ENCODE assay signal across 1 cellular context in genomic region chr16:4618645-4619418, GRCh38.
TF ChIP-seq lines count a peak whose summit lies in the region.

No MANE protein-coding gene starts in this region.

TF ChIP-seq in HepG2, 621 proteins besides CTCF, POLR2A, EP300 and RAD21 (continued from another document and continues in another):
- TF ChIP-seq SNAPC5 (CRISPR knock-in tag; IDR thresholded peaks at IDR 0.05; ENCODE audit: borderline replicate concordance) (no peak), SSRP1 (CRISPR knock-in tag; IDR thresholded peaks at IDR 0.05) (no peak), ZNF562 (CRISPR knock-in tag; IDR thresholded peaks at IDR 0.05; ENCODE audit: borderline replicate concordance) (no peak), ZNF777 (CRISPR knock-in tag; IDR thresholded peaks at IDR 0.05) (0 out of 2 replicates have a peak, but pooled peaks have one; percentile 20), ZNF333 (CRISPR knock-in tag; IDR thresholded peaks at IDR 0.05; ENCODE audit: borderline replicate concordance) (peak; percentile 34; the same call in 1 of the 2 replicates), ZBTB21 (CRISPR knock-in tag; IDR thresholded peaks at IDR 0.05) (no peak), CSRNP1 (CRISPR knock-in tag; IDR thresholded peaks at IDR 0.05) (0 out of 2 replicates have a peak, but pooled peaks have one; percentile 34), ZNF772 (CRISPR knock-in tag; IDR thresholded peaks at IDR 0.05) (no peak), MIER2 (CRISPR knock-in tag; IDR thresholded peaks at IDR 0.05) (no peak), ZNF180 (CRISPR knock-in tag; IDR thresholded peaks at IDR 0.05; ENCODE audit: borderline replicate concordance, low read depth) (no peak), NFYC (CRISPR knock-in tag; IDR thresholded peaks at IDR 0.05) (no peak), NR2F2 (IDR thresholded peaks at IDR 0.05; ENCODE audit: borderline replicate concordance, low read depth) (no peak), FLYWCH1 (CRISPR knock-in tag; IDR thresholded peaks at IDR 0.05) (no peak), ZNF160 (CRISPR knock-in tag; IDR thresholded peaks at IDR 0.05) (no peak), ZNF3 (CRISPR knock-in tag; IDR thresholded peaks at IDR 0.05) (no peak), RFXAP (CRISPR knock-in tag; IDR thresholded peaks at IDR 0.05; ENCODE audit: borderline replicate concordance) (0 out of 2 replicates have a peak, but pooled peaks have one; percentile 51), ZNF382 (CRISPR knock-in tag; IDR thresholded peaks at IDR 0.05; ENCODE audit: borderline replicate concordance) (no peak), E2F5 (CRISPR knock-in tag; conservative IDR thresholded peaks at IDR 0.05) (no peak), TEAD2 (CRISPR knock-in tag; IDR thresholded peaks at IDR 0.05) (no peak), JDP2 (CRISPR knock-in tag; IDR thresholded peaks at IDR 0.05; ENCODE audit: borderline replicate concordance) (no peak), DZIP1 (CRISPR knock-in tag; IDR thresholded peaks at IDR 0.05) (no peak), SNAI1 (CRISPR knock-in tag; IDR thresholded peaks at IDR 0.05; ENCODE audit: borderline replicate concordance) (no peak), ZBTB38 (CRISPR knock-in tag; IDR thresholded peaks at IDR 0.05) (no peak), ZNF570 (CRISPR knock-in tag; IDR thresholded peaks at IDR 0.05; ENCODE audit: borderline replicate concordance) (no peak), ONECUT2 (CRISPR knock-in tag; IDR thresholded peaks at IDR 0.05) (0 out of 2 replicates have a peak, but pooled peaks have one; percentile 19), ZNF574 (CRISPR knock-in tag; IDR thresholded peaks at IDR 0.05) (no peak), MBD4 (IDR thresholded peaks at IDR 0.05; ENCODE audit: borderline replicate concordance, low read length) (no peak), RBAK (CRISPR knock-in tag; IDR thresholded peaks at IDR 0.05) (no peak), ZNF318 (CRISPR knock-in tag; IDR thresholded peaks at IDR 0.05) (no peak), PAX8 (CRISPR knock-in tag; IDR thresholded peaks at IDR 0.05; ENCODE audit: borderline replicate concordance) (no peak), TOE1 (CRISPR knock-in tag; IDR thresholded peaks at IDR 0.05) (no peak), ZNF282 (IDR thresholded peaks at IDR 0.05; ENCODE audit: partially characterized antibody) (no peak), ZNF770 (CRISPR knock-in tag; IDR thresholded peaks at IDR 0.05) (no peak), ZNF609 (CRISPR knock-in tag; IDR thresholded peaks at IDR 0.05; ENCODE audit: borderline replicate concordance) (no peak), SRSF9 (IDR thresholded peaks at IDR 0.05; ENCODE audit: borderline replicate concordance, insufficient read depth, low read depth, low read length, poor library complexity, severe bottlenecking) (no peak), ZSCAN20 (CRISPR knock-in tag; IDR thresholded peaks at IDR 0.05; ENCODE audit: borderline replicate concordance) (no peak)
